11 cellular contexts compared by ENCODE assay signal in the genomic region with DNA sequence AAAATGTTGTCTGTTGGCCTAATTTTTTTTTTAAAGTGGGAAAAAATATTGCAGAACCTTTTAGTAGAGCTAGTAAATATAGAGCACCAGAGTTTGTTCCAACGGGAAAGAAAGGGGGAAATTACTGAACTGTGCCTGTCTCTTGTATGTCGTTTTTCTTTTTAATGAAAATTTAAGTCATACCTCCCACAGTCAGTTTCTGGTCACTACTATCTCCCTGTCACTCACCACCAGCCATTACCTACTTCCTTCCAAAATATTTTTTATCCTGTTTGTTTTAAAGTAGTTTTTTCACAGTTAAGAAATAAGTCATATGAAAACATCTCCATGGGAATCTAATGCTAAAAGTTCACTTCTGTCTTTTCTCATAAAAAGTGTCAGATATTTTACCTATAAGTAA. TPM values are rescaled to one million over a fixed set of nuclear protein-coding genes. Genes with fewer than 3 reads are reported as not detected.
"Had no signal": no experiment of that assay in that cellular context is flagged by ENCODE, and none has a peak within 500 bp of the region (broad histone marks: within the 10 kb centered on the region; RNA-seq: fewer than 3 reads in every experiment).

No MANE protein-coding gene starts in this region.

- H3K9me3 Mint-ChIP-seq: HFFc6 had no signal

- H3K27ac ChIP-seq: GM23248 had no signal

- H3K4me3 Mint-ChIP-seq: HFFc6 had no signal

- FAIRE-seq: HTR-8/SVneo had no signal

- H3K9ac ChIP-seq: GM23248 had no signal

- H3K4me3 ChIP-seq: GM23248, HAP-1 had no signal

- ATAC-seq: HCT116 had no signal

- DNase-seq: GM23248, GOT3, H7, HFFc6, IMR-90, KBM-7 had no signal

- H3K4me1 ChIP-seq: HAP-1 had no signal

- H2AFZ ChIP-seq: GM23248 had no signal

- H3K27ac Mint-ChIP-seq: HFFc6 had no signal

- H3K9me3 ChIP-seq: HAP-1 had no signal

RNA-seq across cellular contexts. Expression of gene GPR151, which starts 21.3 kb away (rescaled TPM):
- total RNA-seq: GM23248, H4, H7, HFFc6, HT-29, IMR-90 had no signal
- polyA plus RNA-seq: GM23248, IMR-90 had no signal
